Comparison of ENCODE assay signal across 9 cellular contexts in the genomic region with DNA sequence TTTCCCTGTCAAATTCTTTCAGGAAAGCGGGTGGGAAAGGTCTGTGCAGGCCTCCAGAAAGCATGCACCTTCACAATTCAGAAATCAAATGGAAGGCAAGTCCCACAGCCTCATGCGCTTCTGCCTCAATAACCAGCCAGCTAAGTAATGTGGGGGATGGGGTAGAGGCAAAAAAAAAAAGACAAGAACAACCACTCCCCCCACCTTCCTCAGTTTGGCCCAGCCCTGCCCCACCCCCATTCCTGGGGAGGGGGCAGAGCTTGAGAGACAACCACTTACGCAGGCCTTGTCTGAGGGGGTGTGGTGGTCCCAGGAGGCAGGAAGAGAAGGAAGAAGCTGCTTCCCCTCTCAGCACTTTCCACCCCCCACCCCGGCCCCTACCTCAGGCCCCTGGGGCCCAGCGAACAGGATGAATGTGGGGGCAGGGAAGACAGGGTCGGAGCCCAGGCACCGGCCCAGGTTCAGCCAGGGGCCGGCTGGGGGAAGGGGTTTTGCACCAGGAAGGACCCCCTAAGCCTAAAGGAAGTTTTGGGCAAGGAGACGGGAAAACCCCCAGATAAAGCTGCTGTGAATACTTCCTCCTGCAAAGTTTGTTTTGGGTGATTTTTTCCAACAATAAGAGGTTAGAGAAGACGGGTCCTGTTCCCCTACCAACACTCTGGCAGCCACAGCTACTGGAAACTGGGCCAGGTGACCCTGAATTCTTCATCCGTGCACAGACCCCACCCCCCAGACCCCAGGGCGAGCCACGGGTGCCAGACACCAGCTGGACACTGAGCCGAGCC. TPM values are rescaled to one million over a fixed set of nuclear protein-coding genes. Genes with fewer than 3 reads are reported as not detected.
A peak's percentile ranks its signal among the peaks of the same experiment; 100 is the strongest.
DNase-seq lines count a peak whose midpoint lies in the region; ATAC-seq and TF ChIP-seq lines count a peak whose summit lies in the region.
"Had no signal": no experiment of that assay in that cellular context is flagged by ENCODE, and none has a peak within 500 bp of the region (broad histone marks: within the 10 kb centered on the region; RNA-seq: fewer than 3 reads in every experiment).

No MANE protein-coding gene starts in this region.

- ATAC-seq in IMR-90 (ENCODE audit: low read depth): no peak
- ATAC-seq in activated naive CD8-positive, alpha-beta T cell treated with anti-CD3 and anti-CD28 coated beads, Interleukin-2, amount 50 U/mL, for 24 hours: no peak
- ATAC-seq in stimulated activated memory B cell treated with anti-CD40 and anti-IgM and Interleukin-4, amounts not matched to agents 10 μg/mL and 1 μg/mL and 100 μg/mL, for 72 hours: no peak

- peak overlapping the region; percentile 28; the same call in 1 of the 2 replicates for H3K18ac ChIP-seq in IMR-90 (ENCODE audit: low read depth, low read length)

- peak overlapping the region; percentile 55 for H3K4me3 ChIP-seq in IMR-90 (ENCODE audit: insufficient read depth, low read depth, low read length)

- peak overlapping the region; percentile 45 for H3K4ac ChIP-seq in IMR-90 (ENCODE audit: low read depth, low read length)

- peak overlapping the region; percentile 94 for H2AK9ac ChIP-seq in IMR-90 (replicated peaks; ENCODE audit: low read depth, low read length, poor library complexity)

- no peak overlapping the region for H2BK5ac ChIP-seq in IMR-90 (ENCODE audit: low read depth, low read length, poor library complexity, severe bottlenecking)

- DNase-seq in IMR-90 (no peak), iPS-NIHi11 (ENCODE audit: low spot score) (peak; percentile 59), NCI-H1048 (lab: John Stamatoyannopoulos, UW) (no peak), H4 (ENCODE audit: low spot score) (no peak), EL (no peak), HuH-7 (ENCODE audit: low spot score) (no peak)
- no peak for DNase-seq in activated naive CD8-positive, alpha-beta T cell treated with anti-CD3 and anti-CD28 coated beads, Interleukin-2, amount 50 U/mL, for 24 hours

- 0 out of 2 replicates have a peak, but pooled peaks cover 2% of the 10 kb centered on the region for H3K36me3 ChIP-seq in IMR-90 (ENCODE audit: control insufficient read depth, insufficient read depth, low read length)
- H3K36me3 ChIP-seq: SJSA1 had no signal

- H2AFZ ChIP-seq in IMR-90 (replicated peaks; ENCODE audit: low read length, poor library complexity): peak overlapping the region; percentile 80

- dilution Hi-C loops in IMR-90 (cut with HindIII; ENCODE audit: low sequenced_read_pairs, unreplicated experiment): no loop called here

- peaks cover 6 to 43% of the 10 kb centered on the region in 2 experiments; a peak in 3 of 4 replicates for H3K79me1 ChIP-seq in IMR-90 (ENCODE audit: low read depth in 1 of 2, low read length in 2 of 2)

- in situ Hi-C loops in IMR-90 (cut with MboI; ENCODE audit: low sequenced_read_pairs): no loop called here

- H3K4me3 Mint-ChIP-seq in activated naive CD8-positive, alpha-beta T cell treated with anti-CD3 and anti-CD28 coated beads, Interleukin-2, amount 50 U/mL, for 24 hours: peak overlapping the region; percentile 42
- peak overlapping the region; percentile 64 for H3K4me3 Mint-ChIP-seq in stimulated activated memory B cell treated with anti-CD40 and anti-IgM and Interleukin-4, amounts not matched to agents 10 μg/mL and 1 μg/mL and 100 μg/mL, for 72 hours

- H4K5ac ChIP-seq in IMR-90 (ENCODE audit: low read depth, low read length): peak overlapping the region; percentile 72

- H3K9me1 ChIP-seq in IMR-90 (ENCODE audit: insufficient read depth, low read length): 0 out of 2 replicates have a peak, but pooled peaks cover 2% of the 10 kb centered on the region

- TF ChIP-seq CTCF in IMR-90 (conservative IDR thresholded peaks at IDR 0.05; ENCODE audit: low read depth, low read length): no peak

- peaks cover 15% of the 10 kb centered on the region for H3K27me3 Mint-ChIP-seq in activated naive CD8-positive, alpha-beta T cell treated with anti-CD3 and anti-CD28 coated beads, Interleukin-2, amount 50 U/mL, for 24 hours
- peaks cover 39% of the 10 kb centered on the region for H3K27me3 Mint-ChIP-seq in stimulated activated memory B cell treated with anti-CD40 and anti-IgM and Interleukin-4, amounts not matched to agents 10 μg/mL and 1 μg/mL and 100 μg/mL, for 72 hours

- BruUV-seq in IMR-90 (replicated peaks; lab: Mats Ljungman, UMichigan): no TSS peak

- H3K4me1 Mint-ChIP-seq in activated naive CD8-positive, alpha-beta T cell treated with anti-CD3 and anti-CD28 coated beads, Interleukin-2, amount 50 U/mL, for 24 hours: peaks cover 27% of the 10 kb centered on the region
- H3K4me1 Mint-ChIP-seq in stimulated activated memory B cell treated with anti-CD40 and anti-IgM and Interleukin-4, amounts not matched to agents 10 μg/mL and 1 μg/mL and 100 μg/mL, for 72 hours: peaks cover 38% of the 10 kb centered on the region

- H3K23ac ChIP-seq in IMR-90 (ENCODE audit: low read depth, low read length): peak overlapping the region; percentile 12; the same call in 1 of the 2 replicates

- peak overlapping the region; percentile 47; the same call in 2 of the 3 replicates for H2BK15ac ChIP-seq in IMR-90 (ENCODE audit: low read depth, low read length)

- H3K56ac ChIP-seq in IMR-90 (ENCODE audit: extremely low read depth, insufficient read depth, low read length): no peak overlapping the region

- H3K36me3 Mint-ChIP-seq in activated naive CD8-positive, alpha-beta T cell treated with anti-CD3 and anti-CD28 coated beads, Interleukin-2, amount 50 U/mL, for 24 hours (ENCODE audit: low read depth): no peaks in the 10 kb centered on the region
- H3K36me3 Mint-ChIP-seq in stimulated activated memory B cell treated with anti-CD40 and anti-IgM and Interleukin-4, amounts not matched to agents 10 μg/mL and 1 μg/mL and 100 μg/mL, for 72 hours: no peaks in the 10 kb centered on the region

- H2AK5ac ChIP-seq in IMR-90 (ENCODE audit: low read depth, low read length): peak overlapping the region; percentile 51; the same call in 1 of the 2 replicates

- H3K27me3 ChIP-seq in IMR-90 (ENCODE audit: control insufficient read depth, insufficient read depth, low read length): 0 out of 2 replicates have a peak, but pooled peaks cover 2% of the 10 kb centered on the region

- peak overlapping the region in 1 of 2 experiments; percentile 56; a peak in 1 of 4 replicates for H4K8ac ChIP-seq in IMR-90 (ENCODE audit: low read depth in 2 of 2, low read length in 2 of 2)

- peak overlapping the region; percentile 32 for H2BK120ac ChIP-seq in IMR-90 (ENCODE audit: low read depth, low read length)

- no peak overlapping the region for H3K27ac Mint-ChIP-seq in activated naive CD8-positive, alpha-beta T cell treated with anti-CD3 and anti-CD28 coated beads, Interleukin-2, amount 50 U/mL, for 24 hours
- peak overlapping the region; percentile 10 for H3K27ac Mint-ChIP-seq in stimulated activated memory B cell treated with anti-CD40 and anti-IgM and Interleukin-4, amounts not matched to agents 10 μg/mL and 1 μg/mL and 100 μg/mL, for 72 hours

- TF ChIP-seq POLR2A in IMR-90 (IDR thresholded peaks at IDR 0.05; ENCODE audit: low read depth, low read length): no peak

- intact Hi-C loops in IMR-90 (cut with micrococcal nuclease): no loop called here

- no peaks in the 10 kb centered on the region for H3K9me3 ChIP-seq in IMR-90 (ENCODE audit: control insufficient read depth, insufficient read depth, low read length)
- H3K9me3 ChIP-seq: SJSA1 had no signal

- H4K91ac ChIP-seq in IMR-90 (ENCODE audit: insufficient read depth, low read depth, low read length): peak overlapping the region; percentile 56; the same call in 1 of the 2 replicates

- no peak overlapping the region for H2BK20ac ChIP-seq in IMR-90 (ENCODE audit: low read depth, low read length)

- CTCF ChIA-PET in IMR-90 (lab: Yijun Ruan, JAX): interaction anchor here (0.9 kb wide), 1 partner anchor 25 kb away, joined by 3 read pairs; no protein-coding TSS in a partner anchor

- peak overlapping the region; percentile 97 for H3K4me2 ChIP-seq in IMR-90 (ENCODE audit: low read depth, low read length)

- POLR2A ChIA-PET in IMR-90 (lab: Charles Lee; ENCODE audit: unreplicated experiment): no interaction called here

- peaks cover 22% of the 10 kb centered on the region for H3K4me1 ChIP-seq in IMR-90 (ENCODE audit: control insufficient read depth, insufficient read depth, low read length)

- peak overlapping the region; percentile 26 for H3K27ac ChIP-seq in IMR-90 (ENCODE audit: insufficient read depth, low read length)
- H3K27ac ChIP-seq: SJSA1 had no signal

- peaks cover 16% of the 10 kb centered on the region; the same call in 1 of the 2 replicates for H4K20me1 ChIP-seq in IMR-90 (ENCODE audit: insufficient read depth, low read length)

- peak overlapping the region; percentile 66 for H3K9ac ChIP-seq in IMR-90 (ENCODE audit: low read depth, low read length)

- no peak for TF ChIP-seq RAD21 in IMR-90 (IDR thresholded peaks at IDR 0.05; ENCODE audit: low read length)

- no peaks in the 10 kb centered on the region for H3K9me3 Mint-ChIP-seq in activated naive CD8-positive, alpha-beta T cell treated with anti-CD3 and anti-CD28 coated beads, Interleukin-2, amount 50 U/mL, for 24 hours
- H3K9me3 Mint-ChIP-seq in stimulated activated memory B cell treated with anti-CD40 and anti-IgM and Interleukin-4, amounts not matched to agents 10 μg/mL and 1 μg/mL and 100 μg/mL, for 72 hours: no peaks in the 10 kb centered on the region

- peak overlapping the region; percentile 85 for H3K14ac ChIP-seq in IMR-90 (replicated peaks; ENCODE audit: low read depth, low read length)

- WGBS in IMR-90 (ENCODE audit: extremely low coverage in 2 of 2, insufficient read length in 1 of 2), 2 experiments: no CpG with 5 or more reads among the region's 14 CpGs

RNA-seq across cellular contexts. Expression of a gene that starts 1.2 kb away (rescaled TPM):
- total RNA-seq in IMR-90 (2012; rRNA removed): 12.9 and 14.7 TPM in 2 replicates
- polyA plus RNA-seq in IMR-90 (2012; rRNA removed): 27.3 and 28.4 TPM in 2 replicates
- 14.0 and 35.6 TPM in 2 replicates for polyA plus RNA-seq in IMR-90 (2012; cell fraction: cytosol; rRNA removed)
- 17.9 and 32.0 TPM in 2 replicates for polyA plus RNA-seq in IMR-90 (2012; cell fraction: nucleus; rRNA removed; ENCODE audit: low replicate concordance)
- 5.5 and 5.9 TPM in 2 replicates for total RNA-seq in H4 (2014; rRNA removed; shearing (Covaris generic))

RNA-seq across cellular contexts. Expression of a gene that starts 26.5 kb away (rescaled TPM):
- 21.5 and 22.2 TPM in 2 replicates for total RNA-seq in IMR-90 (2012; rRNA removed)
- 66.7 and 76.9 TPM in 2 replicates for polyA plus RNA-seq in IMR-90 (2012; rRNA removed)
- 97.5 and 103 TPM in 2 replicates for polyA plus RNA-seq in IMR-90 (2012; cell fraction: cytosol; rRNA removed)
- 24.6 and 46.5 TPM in 2 replicates for polyA plus RNA-seq in IMR-90 (2012; cell fraction: nucleus; rRNA removed; ENCODE audit: low replicate concordance)
- 53.6 and 57.5 TPM in 2 replicates for total RNA-seq in H4 (2014; rRNA removed; shearing (Covaris generic))

RNA-seq across cellular contexts. Expression of a gene that starts 27.5 kb away (rescaled TPM):
- 156 and 170 TPM in 2 replicates for total RNA-seq in IMR-90 (2012; rRNA removed)
- polyA plus RNA-seq in IMR-90 (2012; rRNA removed): 984 and 1,083 TPM in 2 replicates
- 808 and 968 TPM in 2 replicates for polyA plus RNA-seq in IMR-90 (2012; cell fraction: cytosol; rRNA removed)
- polyA plus RNA-seq in IMR-90 (2012; cell fraction: nucleus; rRNA removed; ENCODE audit: low replicate concordance): 1,533 and 3,276 TPM in 2 replicates
- total RNA-seq in H4 (2014; rRNA removed; shearing (Covaris generic)): 90.7 and 91.9 TPM in 2 replicates

RNA-seq across cellular contexts. Expression of a gene that starts 50.7 kb away (rescaled TPM):
- 83.0 and 92.7 TPM in 2 replicates for total RNA-seq in IMR-90 (2012; rRNA removed)
- polyA plus RNA-seq in IMR-90 (2012; rRNA removed): 58.0 and 59.9 TPM in 2 replicates
- 47.4 and 50.6 TPM in 2 replicates for polyA plus RNA-seq in IMR-90 (2012; cell fraction: cytosol; rRNA removed)
- 45.6 and 79.0 TPM in 2 replicates for polyA plus RNA-seq in IMR-90 (2012; cell fraction: nucleus; rRNA removed; ENCODE audit: low replicate concordance)
- 86.8 and 88.0 TPM in 2 replicates for total RNA-seq in H4 (2014; rRNA removed; shearing (Covaris generic))

RNA-seq across cellular contexts. Expression of a gene that starts 50.8 kb away (rescaled TPM):
- under 0.01 TPM in 1 of 2 replicates, not detected in the other for total RNA-seq in IMR-90 (2012; rRNA removed)
- polyA plus RNA-seq in IMR-90 (2012; rRNA removed): 0.09 and 0.11 TPM in 2 replicates
- polyA plus RNA-seq in IMR-90 (2012; cell fraction: cytosol; rRNA removed): 0.02 and 0.03 TPM in 2 replicates
- 1.1 and 1.3 TPM in 2 replicates for polyA plus RNA-seq in IMR-90 (2012; cell fraction: nucleus; rRNA removed; ENCODE audit: low replicate concordance)
- 0.06 TPM in 1 of 2 replicates, not detected in the other for total RNA-seq in H4 (2014; rRNA removed; shearing (Covaris generic))
- total RNA-seq: SJSA1 had no signal
